7 cellular contexts compared by ENCODE assay signal in the genomic region with DNA sequence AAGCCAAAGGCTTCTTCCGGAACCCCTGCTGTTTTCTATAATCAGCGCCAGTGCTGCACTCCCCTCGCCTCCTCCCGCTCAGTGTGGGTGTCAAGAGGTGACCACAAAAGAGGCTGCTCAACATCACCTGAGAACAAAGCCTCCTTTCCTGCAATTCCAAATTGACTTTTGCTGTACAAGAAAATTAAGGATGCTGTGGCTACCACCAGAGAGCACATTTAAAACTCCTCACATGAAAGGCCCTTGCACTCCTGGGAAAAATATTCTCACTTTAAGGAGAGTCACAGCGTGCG.
DNase-seq lines count a peak whose midpoint lies in the region; ATAC-seq and TF ChIP-seq lines count a peak whose summit lies in the region.

No MANE protein-coding gene starts in this region.

- peaks cover 14 to 46% (median 32%) of the 10 kb centered on the region in 3 donors for H3K4me1 ChIP-seq in esophagus squamous epithelium
- H3K4me1 ChIP-seq in skeletal muscle satellite cell (ENCODE audit: control insufficient read depth, insufficient read depth, low read length): peaks cover 61% of the 10 kb centered on the region
- H3K4me1 ChIP-seq in suprapubic skin: peaks cover 12% of the 10 kb centered on the region

- DNase-seq in HFFc6: no peak
- DNase-seq in T-helper 17 cell: no peak
- no peak for DNase-seq in esophagus squamous epithelium (lab: John Stamatoyannopoulos, UW)
- DNase-seq in NCI-H69 (lab: John Stamatoyannopoulos, UW): no peak
- DNase-seq in suprapubic skin (ENCODE audit: low spot score in 2 of 2): no peak

- H3K4me3 ChIP-seq in esophagus squamous epithelium: no peak overlapping the region
- H3K4me3 ChIP-seq in skeletal muscle satellite cell (ENCODE audit: low read length): peak overlapping the region; percentile 40
- H3K4me3 ChIP-seq in suprapubic skin: no peak overlapping the region

- no peak for TF ChIP-seq EP300 in suprapubic skin (IDR thresholded peaks at IDR 0.05)

- ATAC-seq in T-helper 17 cell (peak; percentile 46), GM18907 (IDR thresholded peaks at IDR 0.05; ENCODE audit: unreplicated experiment) (no peak)

- no peak for TF ChIP-seq POLR2A in esophagus squamous epithelium (IDR thresholded peaks at IDR 0.05)
- TF ChIP-seq POLR2A in suprapubic skin (IDR thresholded peaks at IDR 0.05): no peak

- intact Hi-C loops in esophagus squamous epithelium (cut with DNase I): no loop called here

- peaks cover 22% of the 10 kb centered on the region for H3K9me3 Mint-ChIP-seq in HFFc6

- H3K27ac ChIP-seq in esophagus squamous epithelium (peak overlapping the region in 3 of 4 donors; percentile 57 to 76 (median 72)), suprapubic skin (no peak overlapping the region)

- TF ChIP-seq CTCF in HFFc6 (IDR thresholded peaks at IDR 0.05): no peak
- no peak for TF ChIP-seq CTCF in esophagus squamous epithelium (IDR thresholded peaks at IDR 0.05)
- no peak for TF ChIP-seq CTCF in suprapubic skin (IDR thresholded peaks at IDR 0.05)

- peaks cover 0 to 32% (median 0%) of the 10 kb centered on the region in 3 donors for H3K36me3 ChIP-seq in esophagus squamous epithelium
- peaks cover 20% of the 10 kb centered on the region for H3K36me3 ChIP-seq in skeletal muscle satellite cell (ENCODE audit: insufficient read depth, low read length)
- no peaks in the 10 kb centered on the region for H3K36me3 ChIP-seq in suprapubic skin

- no peaks in the 10 kb centered on the region for H3K9me3 ChIP-seq in T-helper 17 cell (ENCODE audit: control insufficient read depth, low read length, poor library complexity, severe bottlenecking)
- H3K9me3 ChIP-seq in esophagus squamous epithelium: no peaks in the 10 kb centered on the region
- H3K9me3 ChIP-seq in skeletal muscle satellite cell (replicated peaks; ENCODE audit: low read length): peaks cover 10% of the 10 kb centered on the region
- no peaks in the 10 kb centered on the region for H3K9me3 ChIP-seq in suprapubic skin

- H3K36me3 Mint-ChIP-seq in HFFc6 (ENCODE audit: low read depth) (peaks cover 37% of the 10 kb centered on the region), T-helper 17 cell (ENCODE audit: low read depth) (no peaks in the 10 kb centered on the region)

- peak overlapping the region; percentile 90 for H3K9ac ChIP-seq in skeletal muscle satellite cell (ENCODE audit: low read depth, low read length)

- H3K4me3 Mint-ChIP-seq in HFFc6 (peak overlapping the region; percentile 69), T-helper 17 cell (peak overlapping the region; percentile 70)

- WGBS in esophagus squamous epithelium, 2 donors: 94 to 96% methylated on average over 5 to 6 of the region's 6 CpGs
- WGBS in suprapubic skin: 94% methylated on average over 6 of the region's 6 CpGs

- H3K4me2 ChIP-seq in skeletal muscle satellite cell (ENCODE audit: low read length): peak overlapping the region; percentile 64

- H3K4me1 Mint-ChIP-seq in HFFc6 (ENCODE audit: low read depth): peaks cover 69% of the 10 kb centered on the region
- peaks cover 30% of the 10 kb centered on the region for H3K4me1 Mint-ChIP-seq in T-helper 17 cell

- H3K27ac Mint-ChIP-seq in HFFc6 (peak overlapping the region; percentile 98), T-helper 17 cell (peak overlapping the region; percentile 41)

- H3K27me3 ChIP-seq in esophagus squamous epithelium (no peaks in the 10 kb centered on the region), skeletal muscle satellite cell (ENCODE audit: control insufficient read depth, insufficient read depth, low read length) (no peaks in the 10 kb centered on the region), suprapubic skin (no peaks in the 10 kb centered on the region)

- H3K27me3 Mint-ChIP-seq in HFFc6 (ENCODE audit: insufficient read depth) (no peaks in the 10 kb centered on the region), T-helper 17 cell (no peaks in the 10 kb centered on the region)
